In genomic region chr16:48681520-48681919, GRCh38 we compare ENCODE assay signal across 1 cellular context.
TF ChIP-seq lines count a peak whose summit lies in the region.

No MANE protein-coding gene starts in this region.

TF ChIP-seq in HepG2, 621 proteins besides CTCF, POLR2A, EP300 and RAD21 (continued from another document):
- TF ChIP-seq ZBTB40 (IDR thresholded peaks at IDR 0.05), result peak; percentile 48; the same call in 1 of the 2 replicates
- TF ChIP-seq ZBTB40 (CRISPR knock-in tag; IDR thresholded peaks at IDR 0.05), result peak; percentile 84; the same call in 1 of the 2 replicates
